Comparison of ENCODE assay signal across 18 cellular contexts in genomic region chr15:83057660-83058376, GRCh38. TPM values are rescaled to one million over a fixed set of nuclear protein-coding genes. Genes with fewer than 3 reads are reported as not detected.
DNase-seq lines count a peak whose midpoint lies in the region; ATAC-seq and TF ChIP-seq lines count a peak whose summit lies in the region.
"Had no signal": no experiment of that assay in that cellular context is flagged by ENCODE, and none has a peak within 500 bp of the region (broad histone marks: within the 10 kb centered on the region; RNA-seq: fewer than 3 reads in every experiment).

No MANE protein-coding gene starts in this region.

- peak; percentile 69 for ATAC-seq in Right ventricle myocardium inferior
- no peak for ATAC-seq in HG03025 (IDR thresholded peaks at IDR 0.05; ENCODE audit: low FRiP score, unreplicated experiment)
- ATAC-seq: stimulated activated naive CD8-positive, alpha-beta T cell treated with anti-CD3 and anti-CD28 coated beads, Interleukin-15, Interleukin-2, amounts not matched to agents 100 U/mL and 50 U/mL, for 24 hours had no signal

- H3K36me3 ChIP-seq in right atrium auricular region (peaks cover 27% of the 10 kb centered on the region), endodermal cell (ENCODE audit: control insufficient read depth, insufficient read depth, low read length) (peaks cover 59% of the 10 kb centered on the region), uterus (no peaks in the 10 kb centered on the region)

- H3K9me3 ChIP-seq in right atrium auricular region, result no peaks in the 10 kb centered on the region
- no peaks in the 10 kb centered on the region for H3K9me3 ChIP-seq in endodermal cell (ENCODE audit: control insufficient read depth, low read length)
- H3K9me3 ChIP-seq in uterus, result no peaks in the 10 kb centered on the region
- H3K9me3 ChIP-seq: Caco-2, SJCRH30 had no signal

- peaks cover 0 to 46% of the 10 kb centered on the region in 2 donors for H3K4me1 ChIP-seq in right atrium auricular region
- H3K4me1 ChIP-seq in endodermal cell (ENCODE audit: control insufficient read depth, insufficient read depth, low read length), result peaks cover 5% of the 10 kb centered on the region
- H3K4me1 ChIP-seq in uterus, result no peaks in the 10 kb centered on the region

- TF ChIP-seq CTCF in right atrium auricular region (IDR thresholded peaks at IDR 0.05), result no peak
- TF ChIP-seq CTCF in endodermal cell (conservative IDR thresholded peaks at IDR 0.05), result no peak
- TF ChIP-seq CTCF in uterus (IDR thresholded peaks at IDR 0.05), result no peak

- intact Hi-C loops in Right ventricle myocardium inferior (cut with DNase I), result no loop called here
- intact Hi-C loops in uterus (cut with DNase I; ENCODE audit: low total_unique reads), result no loop called here

- no peak for TF ChIP-seq POLR2A in uterus (IDR thresholded peaks at IDR 0.05)

- H3K4me3 Mint-ChIP-seq in endodermal cell, result no peak overlapping the region
- H3K4me3 Mint-ChIP-seq: IgD-negative memory B cell had no signal

- H3K9me3 Mint-ChIP-seq in endodermal cell, result no peaks in the 10 kb centered on the region
- H3K9me3 Mint-ChIP-seq: IgD-negative memory B cell had no signal

- H3K4me3 ChIP-seq in right atrium auricular region (no peak overlapping the region), endodermal cell (ENCODE audit: low read length) (no peak overlapping the region), uterus (no peak overlapping the region)
- H3K4me3 ChIP-seq: SJCRH30 had no signal

- peaks cover 12% of the 10 kb centered on the region for H3K4me1 Mint-ChIP-seq in endodermal cell

- WGBS in endodermal cell (ENCODE audit: insufficient coverage in 1 of 2, insufficient read length in 1 of 2), 2 experiments, result 89 to 90% methylated on average over 6 to 7 of the region's 7 CpGs

- H3K9ac ChIP-seq in endodermal cell (ENCODE audit: extremely low read depth, low read length, poor library complexity, severe bottlenecking), result no peak overlapping the region

- H3K36me3 Mint-ChIP-seq in endodermal cell (ENCODE audit: low read depth), result peaks cover 35% of the 10 kb centered on the region

- H3K27me3 ChIP-seq in right atrium auricular region (no peaks in the 10 kb centered on the region), endodermal cell (ENCODE audit: control insufficient read depth, insufficient read depth, low read length, poor library complexity, severe bottlenecking) (no peaks in the 10 kb centered on the region), uterus (no peaks in the 10 kb centered on the region)
- H3K27me3 ChIP-seq: SJCRH30 had no signal

- no peaks in the 10 kb centered on the region for H3K27me3 Mint-ChIP-seq in endodermal cell (ENCODE audit: insufficient read depth)
- H3K27me3 Mint-ChIP-seq: IgD-negative memory B cell had no signal

- peak overlapping the region; percentile 83 for H3K27ac Mint-ChIP-seq in endodermal cell

- H3K27ac ChIP-seq in right atrium auricular region (peak overlapping the region in 1 of 2 donors; percentile 66), endodermal cell (ENCODE audit: low read depth, low read length) (no peak overlapping the region), uterus (peak overlapping the region; percentile 33 to 39)
- H3K27ac ChIP-seq: epithelial cell of prostate, SJCRH30 had no signal

- DNase-seq in Right ventricle myocardium inferior (ENCODE audit: missing footprints) (no peak), right atrium auricular region (ENCODE audit: low spot score) (no peak), endodermal cell (no peak), midbrain (lab: John Stamatoyannopoulos, UW) (peak; percentile 11), uterus (peak in 1 of 2 donors; percentile 30), activated gamma-delta T cell treated with Interleukin-2 at 50 U/mL for 16 hours (no peak), NCI-H510A (lab: John Stamatoyannopoulos, UW) (no peak)
- DNase-seq: activated gamma-delta T cell; Caco-2; cortex of kidney; NCI-H2029; NCI-H510A treated with DMSO at 0.1 percent for 48 hours; SJCRH30; small intestine; stimulated activated naive CD8-positive, alpha-beta T cell treated with anti-CD3 and anti-CD28 coated beads, Interleukin-15, Interleukin-2, amounts not matched to agents 100 U/mL and 50 U/mL, for 24 hours had no signal

RNA-seq across cellular contexts. Expression of gene BTBD1, which starts 9.2 kb away (rescaled TPM):
- total RNA-seq in Right ventricle myocardium inferior (150 TPM), right atrium auricular region (100 to 1,000 TPM; 116 to 206 TPM), endodermal cell (10 to 100 TPM; 35.9 to 37.0 TPM), uterus (100 to 1,000 TPM in 2 of 4 donors, 10 to 100 TPM in 2; 54.9 to 140 (median 101) TPM)
- polyA plus RNA-seq in endodermal cell (2013, experiment 1 of 2), result 37.5 TPM
- 38.6 TPM for polyA plus RNA-seq in endodermal cell (2013, experiment 2 of 2)

RNA-seq across cellular contexts. Expression of gene C15orf40, which starts 46.4 kb away (rescaled TPM):
- total RNA-seq in Right ventricle myocardium inferior (11.1 TPM), right atrium auricular region (1 to 10 TPM; 5.9 to 9.4 TPM), endodermal cell (10 to 100 TPM; 15.5 to 17.7 TPM), uterus (10 to 100 TPM in 2 of 4 donors, 1 to 10 TPM in 2; 2.0 to 21.2 (median 8.3) TPM)
- 16.0 TPM for polyA plus RNA-seq in endodermal cell (2013, experiment 1 of 2)
- 19.5 TPM for polyA plus RNA-seq in endodermal cell (2013, experiment 2 of 2)

RNA-seq across cellular contexts. Expression of gene TM6SF1, which starts 49.6 kb away (rescaled TPM):
- total RNA-seq in Right ventricle myocardium inferior (5.0 TPM), right atrium auricular region (10 to 100 TPM in 1 of 2 donors, 1 to 10 TPM in 1; 7.3 to 30.2 TPM), endodermal cell (1 to 10 TPM; 1.2 to 1.9 TPM), uterus (10 to 100 TPM in 1 of 4 donors, 1 to 10 TPM in 3; 1.7 to 10.5 (median 3.9) TPM)
- 0.39 TPM for polyA plus RNA-seq in endodermal cell (2013, experiment 1 of 2)
- 0.29 TPM for polyA plus RNA-seq in endodermal cell (2013, experiment 2 of 2)
- total RNA-seq: Caco-2 had no signal
